In the genomic region with DNA sequence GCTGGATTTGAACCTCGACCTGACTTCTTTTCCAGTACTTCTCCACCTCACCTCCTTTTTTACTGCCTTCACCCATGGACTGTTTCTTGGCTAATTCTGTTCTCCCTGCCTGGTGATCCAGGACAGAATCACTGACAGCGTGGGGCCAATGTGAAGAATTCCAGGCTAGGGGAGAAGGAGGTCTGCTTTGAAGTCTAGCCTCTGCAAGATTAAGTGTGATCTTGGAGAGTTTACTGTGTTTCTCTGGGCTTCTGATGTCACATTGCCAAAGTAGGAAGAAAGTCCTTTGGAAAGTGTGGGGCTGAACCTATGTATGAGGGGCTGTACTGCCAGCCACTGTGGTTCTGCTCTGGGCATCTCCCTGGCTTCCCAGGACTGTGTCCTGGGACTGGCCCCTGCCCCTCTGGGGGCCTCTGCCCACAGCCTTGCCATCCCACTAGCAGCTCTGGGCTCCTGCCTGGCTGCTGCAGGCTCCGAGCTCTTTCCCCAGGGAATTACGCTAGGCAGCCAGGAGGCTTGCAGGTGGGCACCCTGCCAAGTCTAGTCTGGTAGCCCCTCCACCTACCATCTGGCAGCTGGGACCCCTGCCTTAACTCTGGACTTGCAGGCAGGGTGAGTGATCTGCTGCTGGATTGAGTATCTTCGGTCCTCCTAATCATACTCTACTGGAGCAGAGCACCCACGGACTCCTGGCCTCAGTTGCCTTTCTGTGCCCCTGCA, we compare ENCODE assay signal across 2 cellular contexts.
TF ChIP-seq lines count a peak whose summit lies in the region.

No MANE protein-coding gene starts in this region.

TF ChIP-seq in IMR-90, 13 proteins besides CTCF, POLR2A, EP300 and RAD21:
- no peak for TF ChIP-seq RFX5 (IDR thresholded peaks at IDR 0.05; ENCODE audit: low read depth, low read length)
- no peak for TF ChIP-seq MAZ (IDR thresholded peaks at IDR 0.05; ENCODE audit: borderline replicate concordance, low read depth, low read length)
- TF ChIP-seq, protein P1, sequence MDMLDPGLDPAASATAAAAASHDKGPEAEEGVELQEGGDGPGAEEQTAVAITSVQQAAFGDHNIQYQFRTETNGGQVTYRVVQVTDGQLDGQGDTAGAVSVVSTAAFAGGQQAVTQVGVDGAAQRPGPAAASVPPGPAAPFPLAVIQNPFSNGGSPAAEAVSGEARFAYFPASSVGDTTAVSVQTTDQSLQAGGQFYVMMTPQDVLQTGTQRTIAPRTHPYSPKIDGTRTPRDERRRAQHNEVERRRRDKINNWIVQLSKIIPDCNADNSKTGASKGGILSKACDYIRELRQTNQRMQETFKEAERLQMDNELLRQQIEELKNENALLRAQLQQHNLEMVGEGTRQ (IDR thresholded peaks at IDR 0.05; ENCODE audit: low read depth, low read length), result no peak
- TF ChIP-seq RCOR1 (IDR thresholded peaks at IDR 0.05; ENCODE audit: insufficient replicate concordance, low read length), result no peak
- TF ChIP-seq SMC3 (IDR thresholded peaks at IDR 0.05; ENCODE audit: low read depth, low read length), result no peak
- TF ChIP-seq FOS (IDR thresholded peaks at IDR 0.05; ENCODE audit: low read depth, low read length), result no peak
- no peak for TF ChIP-seq BHLHE40 (IDR thresholded peaks at IDR 0.05; ENCODE audit: low read depth, low read length)
- TF ChIP-seq MAFK (IDR thresholded peaks at IDR 0.05; ENCODE audit: low read depth, low read length), result no peak
- TF ChIP-seq, protein P2, sequence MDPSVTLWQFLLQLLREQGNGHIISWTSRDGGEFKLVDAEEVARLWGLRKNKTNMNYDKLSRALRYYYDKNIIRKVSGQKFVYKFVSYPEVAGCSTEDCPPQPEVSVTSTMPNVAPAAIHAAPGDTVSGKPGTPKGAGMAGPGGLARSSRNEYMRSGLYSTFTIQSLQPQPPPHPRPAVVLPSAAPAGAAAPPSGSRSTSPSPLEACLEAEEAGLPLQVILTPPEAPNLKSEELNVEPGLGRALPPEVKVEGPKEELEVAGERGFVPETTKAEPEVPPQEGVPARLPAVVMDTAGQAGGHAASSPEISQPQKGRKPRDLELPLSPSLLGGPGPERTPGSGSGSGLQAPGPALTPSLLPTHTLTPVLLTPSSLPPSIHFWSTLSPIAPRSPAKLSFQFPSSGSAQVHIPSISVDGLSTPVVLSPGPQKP (IDR thresholded peaks at IDR 0.05; ENCODE audit: borderline replicate concordance, low read depth, low read length), result no peak
- no peak for TF ChIP-seq MXI1 (IDR thresholded peaks at IDR 0.05; ENCODE audit: borderline replicate concordance, low read depth, low read length)
- TF ChIP-seq CHD1 (IDR thresholded peaks at IDR 0.05; ENCODE audit: low read depth, low read length), result no peak
- TF ChIP-seq CEBPB (IDR thresholded peaks at IDR 0.05; ENCODE audit: low read depth, low read length), result no peak
- TF ChIP-seq NFE2L2 (IDR thresholded peaks at IDR 0.05; ENCODE audit: low read depth, low read length), result no peak

TF ChIP-seq in SK-N-SH, 30 proteins besides CTCF, POLR2A, EP300 and RAD21:
- TF ChIP-seq NFIC (IDR thresholded peaks at IDR 0.05; ENCODE audit: borderline replicate concordance), result no peak
- no peak for TF ChIP-seq ELF1 (IDR thresholded peaks at IDR 0.05)
- TF ChIP-seq SIN3A (IDR thresholded peaks at IDR 0.05; ENCODE audit: borderline replicate concordance, low read depth, low read length), result no peak
- TF ChIP-seq SMC3 (IDR thresholded peaks at IDR 0.05; ENCODE audit: low read depth, low read length), result no peak
- no peak for TF ChIP-seq CHD2 (IDR thresholded peaks at IDR 0.05; ENCODE audit: low read length, partially characterized antibody)
- TF ChIP-seq NRF1 (IDR thresholded peaks at IDR 0.05; ENCODE audit: low read depth, low read length), result no peak
- no peak for TF ChIP-seq EZH2phosphoT487 (IDR thresholded peaks at IDR 0.05; ENCODE audit: borderline replicate concordance, low read depth)
- no peak for TF ChIP-seq RCOR1 (IDR thresholded peaks at IDR 0.05; ENCODE audit: low read length)
